In the genomic region with DNA sequence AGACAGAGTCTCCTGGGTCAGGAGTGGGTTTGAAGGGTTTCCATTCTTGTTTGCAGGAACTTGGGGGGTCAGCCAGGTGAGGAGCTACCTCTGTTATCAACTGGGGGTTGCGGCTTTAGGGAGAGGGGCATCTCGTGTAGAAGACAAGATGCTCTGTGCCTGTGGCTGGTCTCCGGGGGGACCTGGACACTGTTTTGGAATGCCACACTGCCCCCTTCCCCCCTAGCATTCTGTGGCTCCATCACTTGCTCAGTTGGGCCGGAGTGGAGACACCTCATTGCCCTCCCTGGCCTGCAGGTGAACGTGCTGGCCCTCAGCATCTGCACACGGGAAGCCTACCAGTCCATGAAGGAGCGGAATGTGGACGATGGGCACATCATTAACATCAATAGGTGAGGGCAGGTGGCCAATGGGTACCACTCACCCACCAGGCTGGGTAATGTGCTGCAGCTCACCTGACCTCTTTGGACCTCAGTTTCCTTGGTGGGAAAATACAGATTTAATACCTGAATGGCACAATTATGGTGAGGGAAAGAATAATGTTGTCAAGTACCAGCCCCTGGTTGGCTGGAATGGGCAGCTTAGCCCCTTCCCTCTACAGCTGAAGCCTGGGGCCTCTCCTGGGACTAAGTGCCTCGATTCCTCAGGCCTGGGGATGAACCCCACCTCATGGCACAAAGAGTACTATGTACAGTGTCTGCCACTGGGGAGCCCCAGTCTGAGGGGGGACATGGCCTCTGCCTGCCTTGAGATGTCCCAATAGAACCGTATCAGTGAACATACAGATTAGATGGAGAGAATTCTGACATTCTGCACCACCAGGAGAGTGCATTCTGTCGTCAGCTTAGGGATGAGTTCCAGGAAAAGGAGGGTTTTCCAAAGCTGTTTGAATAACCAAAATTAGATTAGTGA, we compare ENCODE assay signal across 15 cellular contexts.
"Had no signal": no experiment of that assay in that cellular context is flagged by ENCODE, and none has a peak within 500 bp of the region (broad histone marks: within the 10 kb centered on the region; RNA-seq: fewer than 3 reads in every experiment).

No MANE protein-coding gene starts in this region.

- H3K27me3 ChIP-seq: body of pancreas, tibial artery had no signal

- H3K27ac Mint-ChIP-seq: activated naive CD4-positive, alpha-beta T cell treated with anti-CD3 and anti-CD28 coated beads for 36 hours; activated T-cell treated with anti-CD3 and anti-CD28 coated beads, Interleukin-2, amount 50 U/mL, for 24 hours had no signal

- ATAC-seq: body of pancreas; left lobe of liver; psoas muscle; right cardiac atrium; stimulated activated naive CD8-positive, alpha-beta T cell treated with anti-CD3 and anti-CD28 coated beads, Interleukin-15, Interleukin-2, amounts not matched to agents 100 U/mL and 50 U/mL, for 24 hours had no signal

- H3K9me3 ChIP-seq: body of pancreas, psoas muscle, tibial artery had no signal

- H3K36me3 ChIP-seq: tibial artery had no signal

- H3K4me3 Mint-ChIP-seq: activated naive CD4-positive, alpha-beta T cell treated with anti-CD3 and anti-CD28 coated beads for 36 hours; activated T-cell treated with anti-CD3 and anti-CD28 coated beads, Interleukin-2, amount 50 U/mL, for 24 hours had no signal

- H3K9me3 Mint-ChIP-seq: activated naive CD4-positive, alpha-beta T cell treated with anti-CD3 and anti-CD28 coated beads for 36 hours; activated T-cell treated with anti-CD3 and anti-CD28 coated beads, Interleukin-2, amount 50 U/mL, for 24 hours had no signal

- H3K27ac ChIP-seq: body of pancreas, psoas muscle, tibial artery, VCaP had no signal

- DNase-seq: activated CD4-positive, alpha-beta T cell treated with anti-CD3 and anti-CD28 coated beads for 1 hour; activated CD4-positive, alpha-beta T cell treated with anti-CD3 and anti-CD28 coated beads, Interleukin-2, amount 50 U/mL, for 48 hours; activated naive CD4-positive, alpha-beta T cell treated with anti-CD3 and anti-CD28 coated beads for 36 hours; activated T-cell treated with anti-CD3 and anti-CD28 coated beads, Interleukin-2, amount 50 U/mL, for 24 hours; body of pancreas; kidney; midbrain; psoas muscle; right cardiac atrium; stimulated activated naive CD8-positive, alpha-beta T cell treated with anti-CD3 and anti-CD28 coated beads, Interleukin-15, Interleukin-2, amounts not matched to agents 100 U/mL and 50 U/mL, for 24 hours; substantia nigra; T-helper 2 cell; tibial artery had no signal

- H3K4me3 ChIP-seq: body of pancreas, psoas muscle, tibial artery had no signal

- H3K27me3 Mint-ChIP-seq: activated T-cell treated with anti-CD3 and anti-CD28 coated beads, Interleukin-2, amount 50 U/mL, for 24 hours had no signal
